1 cellular context compared by ENCODE assay signal in the genomic region with DNA sequence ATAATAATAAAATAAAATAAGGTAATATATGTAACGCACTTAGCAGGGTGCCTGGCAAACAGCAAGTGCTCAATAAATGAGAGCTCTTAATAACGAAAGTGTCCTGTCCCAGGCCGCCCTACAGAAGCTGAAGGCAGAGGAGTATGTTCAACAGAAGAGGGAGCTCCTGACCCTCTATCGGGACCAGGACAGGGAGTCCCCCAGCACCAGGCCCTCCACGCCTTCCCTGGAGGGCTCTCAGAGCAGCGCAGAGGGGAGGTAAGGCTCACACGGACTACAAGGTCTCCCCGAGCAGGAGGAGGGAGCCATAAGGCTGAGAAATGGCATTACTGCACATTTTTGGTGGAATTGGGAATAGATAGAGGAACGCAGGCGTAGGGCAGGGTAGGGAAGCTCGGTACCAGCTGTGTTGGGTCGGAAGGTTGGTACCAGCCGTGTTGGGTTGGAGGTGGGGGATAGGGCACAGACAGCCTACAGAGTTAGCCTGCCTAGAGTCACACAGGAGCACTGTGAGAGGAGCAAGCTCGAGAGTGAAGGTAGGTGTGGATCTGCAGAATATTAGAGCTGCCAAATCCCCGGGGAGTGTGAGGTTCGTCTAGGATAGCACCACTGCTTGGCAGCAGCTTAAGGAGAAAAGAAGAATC.
A peak's percentile ranks its signal among the peaks of the same experiment; 100 is the strongest.
TF ChIP-seq lines count a peak whose summit lies in the region.

No MANE protein-coding gene starts in this region.

TF ChIP-seq in IMR-90, 13 proteins besides CTCF, POLR2A, EP300 and RAD21:
- TF ChIP-seq, protein P1, sequence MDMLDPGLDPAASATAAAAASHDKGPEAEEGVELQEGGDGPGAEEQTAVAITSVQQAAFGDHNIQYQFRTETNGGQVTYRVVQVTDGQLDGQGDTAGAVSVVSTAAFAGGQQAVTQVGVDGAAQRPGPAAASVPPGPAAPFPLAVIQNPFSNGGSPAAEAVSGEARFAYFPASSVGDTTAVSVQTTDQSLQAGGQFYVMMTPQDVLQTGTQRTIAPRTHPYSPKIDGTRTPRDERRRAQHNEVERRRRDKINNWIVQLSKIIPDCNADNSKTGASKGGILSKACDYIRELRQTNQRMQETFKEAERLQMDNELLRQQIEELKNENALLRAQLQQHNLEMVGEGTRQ (IDR thresholded peaks at IDR 0.05; ENCODE audit: low read depth, low read length), result no peak
- TF ChIP-seq FOS (IDR thresholded peaks at IDR 0.05; ENCODE audit: low read depth, low read length), result no peak
- TF ChIP-seq MAZ (IDR thresholded peaks at IDR 0.05; ENCODE audit: borderline replicate concordance, low read depth, low read length), result no peak
- no peak for TF ChIP-seq RCOR1 (IDR thresholded peaks at IDR 0.05; ENCODE audit: insufficient replicate concordance, low read length)
- TF ChIP-seq NFE2L2 (IDR thresholded peaks at IDR 0.05; ENCODE audit: low read depth, low read length), result no peak
- no peak for TF ChIP-seq RFX5 (IDR thresholded peaks at IDR 0.05; ENCODE audit: low read depth, low read length)
- no peak for TF ChIP-seq CEBPB (IDR thresholded peaks at IDR 0.05; ENCODE audit: low read depth, low read length)
- TF ChIP-seq MXI1 (IDR thresholded peaks at IDR 0.05; ENCODE audit: borderline replicate concordance, low read depth, low read length), result no peak
- peak; percentile 37 for TF ChIP-seq SMC3 (IDR thresholded peaks at IDR 0.05; ENCODE audit: low read depth, low read length)
